12 cellular contexts compared by ENCODE assay signal in the genomic region with DNA sequence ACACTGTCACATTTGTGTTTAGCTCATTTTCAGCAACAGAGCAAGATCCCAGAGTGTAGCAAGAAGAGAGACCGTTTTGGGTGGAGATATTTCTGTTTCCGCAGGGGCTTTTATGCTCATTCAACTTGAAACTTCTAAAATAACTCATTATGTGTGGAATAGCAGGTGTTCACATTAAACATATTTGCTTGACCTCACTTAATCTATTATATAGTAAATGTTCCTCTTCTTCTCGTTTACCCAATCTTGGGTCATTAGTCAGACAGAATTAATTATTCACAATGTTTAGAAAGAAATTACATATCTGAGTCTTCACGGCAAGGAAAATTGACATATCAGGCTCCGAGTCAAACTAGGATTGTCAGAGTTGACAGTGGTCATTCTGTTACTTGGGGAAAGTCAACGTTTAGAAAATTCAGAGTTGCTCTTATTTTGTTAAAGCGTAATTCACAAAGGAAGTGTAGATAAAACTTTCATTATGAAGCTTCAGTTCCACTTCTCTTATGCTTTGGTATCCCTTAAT.
DNase-seq lines count a peak whose midpoint lies in the region; ATAC-seq and TF ChIP-seq lines count a peak whose summit lies in the region.
"Had no signal": no experiment of that assay in that cellular context is flagged by ENCODE, and none has a peak within 500 bp of the region (broad histone marks: within the 10 kb centered on the region; RNA-seq: fewer than 3 reads in every experiment).

No MANE protein-coding gene starts in this region.

- no peak for TF ChIP-seq POLR2A in esophagus muscularis mucosa (IDR thresholded peaks at IDR 0.05; ENCODE audit: low read depth)

- H3K9me3 ChIP-seq in H9 (ENCODE audit: control insufficient read depth, low read depth, low read length) (no peaks in the 10 kb centered on the region), esophagus muscularis mucosa (no peaks in the 10 kb centered on the region)

- POLR2A ChIA-PET in activated CD8-positive, alpha-beta T cell treated with anti-CD3 and anti-CD28 coated beads for 36 hours (lab: Charles Lee): no interaction called here

- no peak overlapping the region for H3K9ac ChIP-seq in H9 (ENCODE audit: extremely low read depth, insufficient read length, low read length)

- no peak overlapping the region for H2BK5ac ChIP-seq in H9 (ENCODE audit: insufficient read length, low read length)

- H3K18ac ChIP-seq in H9 (ENCODE audit: insufficient read length, low read depth, low read length): no peak overlapping the region

- H3K23me2 ChIP-seq in H9 (ENCODE audit: insufficient read length, low read depth, low read length, poor library complexity, severe bottlenecking): no peaks in the 10 kb centered on the region

- H4K91ac ChIP-seq in H9 (ENCODE audit: insufficient read length, low read depth, low read length): no peak overlapping the region

- CTCF ChIA-PET in activated CD8-positive, alpha-beta T cell treated with anti-CD3 and anti-CD28 coated beads for 36 hours (lab: Charles Lee): interaction anchor here (0.9 to 1.9 kb wide), 2 partner anchors 15 to 168 kb away, joined by 4 read pairs; no protein-coding TSS in a partner anchor

- no peak overlapping the region for H4K5ac ChIP-seq in H9 (ENCODE audit: insufficient read length, low read depth, low read length)

- H3K9me3 Mint-ChIP-seq in activated CD8-positive, alpha-beta T cell treated with anti-CD3 and anti-CD28 coated beads for 36 hours: peaks cover 1% of the 10 kb centered on the region
- no peaks in the 10 kb centered on the region for H3K9me3 Mint-ChIP-seq in H9

- no peaks in the 10 kb centered on the region for H3K79me1 ChIP-seq in H9 (ENCODE audit: insufficient read depth, low read depth, low read length, poor library complexity, severe bottlenecking)

- H2BK15ac ChIP-seq in H9 (ENCODE audit: low read depth, low read length): no peak overlapping the region

- no peak overlapping the region for H3T11ph ChIP-seq in H9 (ENCODE audit: low read length)

- H3K27me3 ChIP-seq in H9 (ENCODE audit: insufficient read depth, low read length) (no peaks in the 10 kb centered on the region), esophagus muscularis mucosa (no peaks in the 10 kb centered on the region)

- intact Hi-C loops in activated CD8-positive, alpha-beta T cell treated with anti-CD3 and anti-CD28 coated beads for 36 hours (cut with micrococcal nuclease): no loop called here
- intact Hi-C loops in esophagus muscularis mucosa (cut with DNase I): no loop called here

- H3K4me3 ChIP-seq in esophagus muscularis mucosa: no peak overlapping the region
- H3K4me3 ChIP-seq: coronary artery had no signal

- H3K36me3 Mint-ChIP-seq in activated CD8-positive, alpha-beta T cell treated with anti-CD3 and anti-CD28 coated beads for 36 hours (ENCODE audit: low read depth): no peaks in the 10 kb centered on the region
- H3K36me3 Mint-ChIP-seq in H9 (ENCODE audit: insufficient read depth in 1 of 3, low read depth in 3 of 3): no peaks in the 10 kb centered on the region

- no peak overlapping the region for H3K4ac ChIP-seq in H9 (ENCODE audit: low read depth, low read length)

- ATAC-seq in GM21423 (IDR thresholded peaks at IDR 0.05; ENCODE audit: unreplicated experiment): peak; percentile 85
- ATAC-seq in HG03175 (IDR thresholded peaks at IDR 0.05; ENCODE audit: unreplicated experiment): peak; percentile 75
- peak; percentile 51 for ATAC-seq in activated CD8-positive, alpha-beta T cell treated with anti-CD3 and anti-CD28 coated beads for 36 hours

- no peaks in the 10 kb centered on the region for H3K36me3 ChIP-seq in esophagus muscularis mucosa

- no peak overlapping the region for H2BK20ac ChIP-seq in H9 (ENCODE audit: low read depth, low read length, poor library complexity, severe bottlenecking)

- no peaks in the 10 kb centered on the region for H3K4me1 ChIP-seq in H9 (ENCODE audit: insufficient read depth, low read length)
- no peaks in the 10 kb centered on the region for H3K4me1 ChIP-seq in esophagus muscularis mucosa

- DNase-seq in NCI-H1105 treated with DMSO at 0.1 percent for 48 hours (lab: John Stamatoyannopoulos, UW) (peak; percentile 32), NCI-H1105 (lab: John Stamatoyannopoulos, UW) (no peak), H9 (no peak), EL (no peak), esophagus muscularis mucosa (ENCODE audit: extremely low spot score) (no peak)
- DNase-seq in activated CD8-positive, alpha-beta T cell treated with anti-CD3 and anti-CD28 coated beads for 36 hours: no peak
- DNase-seq: activated CD4-positive, alpha-beta T cell treated with anti-CD3 and anti-CD28 coated beads for 4 hours; stimulated activated CD8-positive, alpha-beta memory T cell treated with anti-CD3 and anti-CD28 coated beads, Interleukin-4, amount 100 ng/mL, for 48 hours had no signal

- no peaks in the 10 kb centered on the region for H3K79me2 ChIP-seq in H9 (ENCODE audit: insufficient read depth, low read length)

- H3K14ac ChIP-seq in H9 (ENCODE audit: insufficient read depth, low read length): no peak overlapping the region

- H3K4me1 Mint-ChIP-seq in activated CD8-positive, alpha-beta T cell treated with anti-CD3 and anti-CD28 coated beads for 36 hours (ENCODE audit: low read depth): peaks cover 7% of the 10 kb centered on the region
- H3K4me1 Mint-ChIP-seq in H9: no peaks in the 10 kb centered on the region

- no peak overlapping the region for H2AK5ac ChIP-seq in H9 (ENCODE audit: insufficient read length, low read length)

- H2BK120ac ChIP-seq in H9 (ENCODE audit: low read depth, low read length, poor library complexity, severe bottlenecking): no peak overlapping the region

- no peak overlapping the region for H4K8ac ChIP-seq in H9 (replicated peaks; ENCODE audit: insufficient read length, low read depth, low read length)

- no peak overlapping the region for H3K4me3 Mint-ChIP-seq in activated CD8-positive, alpha-beta T cell treated with anti-CD3 and anti-CD28 coated beads for 36 hours
- H3K4me3 Mint-ChIP-seq in H9: no peak overlapping the region

- no peaks in the 10 kb centered on the region for H4K20me1 ChIP-seq in H9 (ENCODE audit: control insufficient read depth, insufficient read depth, insufficient read length)

- H3K23ac ChIP-seq in H9 (ENCODE audit: insufficient read length, low read depth, low read length): no peak overlapping the region

- no peak overlapping the region for H3K56ac ChIP-seq in H9 (ENCODE audit: insufficient read length, low read depth, low read length)

- H3K4me2 ChIP-seq in H9 (ENCODE audit: insufficient read depth, insufficient read length, low read length): no peak overlapping the region

- no peaks in the 10 kb centered on the region for H3K27me3 Mint-ChIP-seq in activated CD8-positive, alpha-beta T cell treated with anti-CD3 and anti-CD28 coated beads for 36 hours
- H3K27me3 Mint-ChIP-seq in H9 (ENCODE audit: low read depth): no peaks in the 10 kb centered on the region; the same call in 1 of the 2 replicates

- no peak overlapping the region for H3K27ac ChIP-seq in H9 (ENCODE audit: insufficient read length, low read depth, low read length)
- H3K27ac ChIP-seq in esophagus muscularis mucosa (replicated peaks in 1 of 4): no peak overlapping the region
- H3K27ac ChIP-seq: 22Rv1, coronary artery had no signal

- H2BK12ac ChIP-seq in H9 (ENCODE audit: insufficient read length, low read depth, low read length): no peak overlapping the region

- WGBS in H9 (ENCODE audit: extremely low coverage, insufficient read length, low lambda C conversion rate): no CpG with 5 or more reads among the region's 7 CpGs
- WGBS in esophagus muscularis mucosa: 66% methylated on average over 7 of the region's 7 CpGs

- no peak for TF ChIP-seq EP300 in esophagus muscularis mucosa (IDR thresholded peaks at IDR 0.05)

- H3K27ac Mint-ChIP-seq in activated CD8-positive, alpha-beta T cell treated with anti-CD3 and anti-CD28 coated beads for 36 hours: peak overlapping the region; percentile 4
- H3K27ac Mint-ChIP-seq in H9: no peak overlapping the region

- H2AFZ ChIP-seq in H9 (ENCODE audit: low read length): no peak overlapping the region

- no peak for TF ChIP-seq CTCF in activated CD8-positive, alpha-beta T cell treated with anti-CD3 and anti-CD28 coated beads for 36 hours (IDR thresholded peaks at IDR 0.05)
- TF ChIP-seq CTCF in H9 (conservative IDR thresholded peaks at IDR 0.05) (no peak), esophagus muscularis mucosa (IDR thresholded peaks at IDR 0.05) (no peak)
